Comparison of ENCODE assay signal across 18 cellular contexts in genomic region chr13:97460853-97461252, GRCh38. TPM values are rescaled to one million over a fixed set of nuclear protein-coding genes. Genes with fewer than 3 reads are reported as not detected.
A peak's percentile ranks its signal among the peaks of the same experiment; 100 is the strongest.
DNase-seq lines count a peak whose midpoint lies in the region; ATAC-seq, FAIRE-seq and TF ChIP-seq lines count a peak whose summit lies in the region.
"Had no signal": no experiment of that assay in that cellular context is flagged by ENCODE, and none has a peak within 500 bp of the region (broad histone marks: within the 10 kb centered on the region; RNA-seq: fewer than 3 reads in every experiment).

No MANE protein-coding gene starts in this region.

- peak; percentile 74 for FAIRE-seq in GM19239 (lab: Jason Lieb, UNC)
- FAIRE-seq: TTC549, urothelium cell line had no signal

- ATAC-seq in activated CD4-positive, alpha-beta T cell treated with anti-CD3 and anti-CD28 coated beads for 36 hours = no peak

- peak overlapping the region; percentile 8 for H3K27ac Mint-ChIP-seq in activated CD4-positive, alpha-beta T cell treated with anti-CD3 and anti-CD28 coated beads for 36 hours
- H3K27ac Mint-ChIP-seq in activated T-helper 1 cell treated with anti-CD3 and anti-CD28 coated beads, Interleukin-12 subunit alpha, Interleukin-12 subunit beta, Interleukin-2, Interleukin-4 antibody, amounts not matched to agents 30 ng/mL and 10 ng/mL and 1 ng/mL, durations not matched to agents 14 hours and 24 hours and 36 hours = peak overlapping the region; percentile 25
- peak overlapping the region in 2 of 3 experiments; percentile 9 to 68 for H3K27ac Mint-ChIP-seq in nephron

- POLR2A ChIA-PET in activated CD4-positive, alpha-beta T cell treated with anti-CD3 and anti-CD28 coated beads for 36 hours (lab: Charles Lee) = no interaction called here

- H3K36me3 Mint-ChIP-seq in activated CD4-positive, alpha-beta T cell treated with anti-CD3 and anti-CD28 coated beads for 36 hours (ENCODE audit: low read depth) = peaks cover 5% of the 10 kb centered on the region
- H3K36me3 Mint-ChIP-seq in activated T-helper 1 cell treated with anti-CD3 and anti-CD28 coated beads, Interleukin-12 subunit alpha, Interleukin-12 subunit beta, Interleukin-2, Interleukin-4 antibody, amounts not matched to agents 30 ng/mL and 10 ng/mL and 1 ng/mL, durations not matched to agents 14 hours and 24 hours and 36 hours (ENCODE audit: low read depth) = peaks cover 4% of the 10 kb centered on the region
- H3K36me3 Mint-ChIP-seq in nephron (ENCODE audit: low read depth) = peaks cover 55% of the 10 kb centered on the region

- intact Hi-C loops in activated CD4-positive, alpha-beta T cell treated with anti-CD3 and anti-CD28 coated beads for 36 hours (cut with DNase I, micrococcal nuclease) = no loop called here
- intact Hi-C loops in activated T-helper 1 cell treated with anti-CD3 and anti-CD28 coated beads, Interleukin-12 subunit alpha, Interleukin-12 subunit beta, Interleukin-2, Interleukin-4 antibody, amounts not matched to agents 30 ng/mL and 10 ng/mL and 1 ng/mL, durations not matched to agents 14 hours and 24 hours and 36 hours (cut with micrococcal nuclease) = no loop called here

- CTCF ChIA-PET in activated CD4-positive, alpha-beta T cell treated with anti-CD3 and anti-CD28 coated beads for 36 hours (lab: Charles Lee) = no interaction called here

- H3K4me3 Mint-ChIP-seq in activated CD4-positive, alpha-beta T cell treated with anti-CD3 and anti-CD28 coated beads for 36 hours = no peak overlapping the region
- H3K4me3 Mint-ChIP-seq in activated T-helper 1 cell treated with anti-CD3 and anti-CD28 coated beads, Interleukin-12 subunit alpha, Interleukin-12 subunit beta, Interleukin-2, Interleukin-4 antibody, amounts not matched to agents 30 ng/mL and 10 ng/mL and 1 ng/mL, durations not matched to agents 14 hours and 24 hours and 36 hours = no peak overlapping the region
- H3K4me3 Mint-ChIP-seq in nephron = no peak overlapping the region
- H3K4me3 Mint-ChIP-seq: CD14-positive monocyte had no signal

- no peak for TF ChIP-seq CTCF in nephron (IDR thresholded peaks at IDR 0.05; ENCODE audit: unreplicated experiment in 3 of 3)

- H3K9me3 Mint-ChIP-seq in activated CD4-positive, alpha-beta T cell treated with anti-CD3 and anti-CD28 coated beads for 36 hours (ENCODE audit: low read depth) = no peaks in the 10 kb centered on the region
- H3K9me3 Mint-ChIP-seq in activated T-helper 1 cell treated with anti-CD3 and anti-CD28 coated beads, Interleukin-12 subunit alpha, Interleukin-12 subunit beta, Interleukin-2, Interleukin-4 antibody, amounts not matched to agents 30 ng/mL and 10 ng/mL and 1 ng/mL, durations not matched to agents 14 hours and 24 hours and 36 hours = no peaks in the 10 kb centered on the region
- H3K9me3 Mint-ChIP-seq in nephron = peaks cover 4% of the 10 kb centered on the region

- no peak for DNase-seq in activated CD4-positive, alpha-beta T cell treated with anti-CD3 and anti-CD28 coated beads for 36 hours
- DNase-seq in activated CD4-positive, alpha-beta T cell treated with anti-CD3 and anti-CD28 coated beads, Interleukin-2, amount 50 U/mL, for 1 hour = no peak
- DNase-seq in GM19239 (ENCODE audit: insufficient read length, low spot score) = no peak
- DNase-seq in activated T-helper 1 cell treated with anti-CD3 and anti-CD28 coated beads, Interleukin-12 subunit alpha, Interleukin-12 subunit beta, Interleukin-2, Interleukin-4 antibody, amounts not matched to agents 30 ng/mL and 10 ng/mL and 1 ng/mL, durations not matched to agents 14 hours and 24 hours and 36 hours (ENCODE audit: low spot score) = no peak
- DNase-seq in DMS79 treated with DMSO at 0.1 percent for 48 hours (lab: John Stamatoyannopoulos, UW) = no peak
- no peak for DNase-seq in NCI-H187 (lab: John Stamatoyannopoulos, UW)
- no peak for DNase-seq in NCI-H146 treated with DMSO at 0.1 percent for 48 hours (lab: John Stamatoyannopoulos, UW; ENCODE audit: unreplicated experiment)
- DNase-seq: activated gamma-delta T cell treated with Interleukin-2 at 50 U/mL for 16 hours, foreskin melanocyte, left cardiac atrium, NCI-H2029, NCI-H524, nucleus accumbens, stomach had no signal

- H3K4me1 Mint-ChIP-seq in activated CD4-positive, alpha-beta T cell treated with anti-CD3 and anti-CD28 coated beads for 36 hours = peaks cover 30% of the 10 kb centered on the region
- peaks cover 32% of the 10 kb centered on the region for H3K4me1 Mint-ChIP-seq in activated T-helper 1 cell treated with anti-CD3 and anti-CD28 coated beads, Interleukin-12 subunit alpha, Interleukin-12 subunit beta, Interleukin-2, Interleukin-4 antibody, amounts not matched to agents 30 ng/mL and 10 ng/mL and 1 ng/mL, durations not matched to agents 14 hours and 24 hours and 36 hours (ENCODE audit: low read depth)
- peaks cover 34% of the 10 kb centered on the region for H3K4me1 Mint-ChIP-seq in nephron

- H3K27me3 Mint-ChIP-seq in activated CD4-positive, alpha-beta T cell treated with anti-CD3 and anti-CD28 coated beads for 36 hours = no peaks in the 10 kb centered on the region
- no peaks in the 10 kb centered on the region for H3K27me3 Mint-ChIP-seq in activated T-helper 1 cell treated with anti-CD3 and anti-CD28 coated beads, Interleukin-12 subunit alpha, Interleukin-12 subunit beta, Interleukin-2, Interleukin-4 antibody, amounts not matched to agents 30 ng/mL and 10 ng/mL and 1 ng/mL, durations not matched to agents 14 hours and 24 hours and 36 hours (ENCODE audit: insufficient read depth)
- no peaks in the 10 kb centered on the region for H3K27me3 Mint-ChIP-seq in nephron (ENCODE audit: low read depth)

RNA-seq across cellular contexts. Expression of gene RAP2A, which starts 26.9 kb away (rescaled TPM):
- total RNA-seq in activated CD4-positive, alpha-beta T cell treated with anti-CD3 and anti-CD28 coated beads for 36 hours = 10 to 100 TPM; 12.3 to 15.5 TPM
- total RNA-seq in activated T-helper 1 cell treated with anti-CD3 and anti-CD28 coated beads, Interleukin-12 subunit alpha, Interleukin-12 subunit beta, Interleukin-2, Interleukin-4 antibody, amounts not matched to agents 30 ng/mL and 10 ng/mL and 1 ng/mL, durations not matched to agents 14 hours and 24 hours and 36 hours = 21.3 and 22.1 TPM in 2 replicates
